Comparison of ENCODE assay signal across 8 cellular contexts in the genomic region with DNA sequence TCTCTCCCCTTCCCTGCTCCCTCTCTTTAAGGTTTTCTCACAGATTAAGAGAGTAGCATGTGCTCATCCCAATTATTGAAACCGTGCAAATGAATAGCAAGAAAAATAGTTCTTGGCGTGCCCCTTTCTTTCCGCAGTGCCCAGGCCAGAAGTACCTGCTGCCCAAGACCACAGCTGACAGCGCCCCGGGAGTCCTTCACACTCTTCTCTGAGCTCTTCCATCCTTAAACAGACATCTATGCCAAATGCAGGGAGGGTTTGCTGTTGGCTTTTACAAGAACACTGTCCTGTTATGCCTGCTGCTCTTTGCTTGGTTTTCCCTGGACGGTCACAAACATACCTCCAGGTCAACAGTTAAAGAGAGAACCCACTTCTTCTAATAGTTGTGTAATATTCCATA.
"Had no signal": no experiment of that assay in that cellular context is flagged by ENCODE, and none has a peak within 500 bp of the region (broad histone marks: within the 10 kb centered on the region; RNA-seq: fewer than 3 reads in every experiment).

No MANE protein-coding gene starts in this region.

- DNase-seq: GM23248, GOT3, H7, HFFc6, IMR-90, KG1 had no signal

- ATAC-seq: HCT116, K562 had no signal
